In genomic region chr2:239315308-239315707, GRCh38 we compare ENCODE assay signal across 18 cellular contexts.
DNase-seq lines count a peak whose midpoint lies in the region; ATAC-seq and TF ChIP-seq lines count a peak whose summit lies in the region.
"Had no signal": no experiment of that assay in that cellular context is flagged by ENCODE, and none has a peak within 500 bp of the region (broad histone marks: within the 10 kb centered on the region; RNA-seq: fewer than 3 reads in every experiment).

No MANE protein-coding gene starts in this region.

- H3K27me3 Mint-ChIP-seq in T-helper 17 cell, result no peaks in the 10 kb centered on the region
- H3K27me3 Mint-ChIP-seq in naive thymus-derived CD8-positive, alpha-beta T cell, result no peaks in the 10 kb centered on the region

- H3K27ac ChIP-seq in right atrium auricular region, result no peak overlapping the region
- H3K27ac ChIP-seq in dorsolateral prefrontal cortex, result peak overlapping the region in 1 of 59 donors; percentile 92
- H3K27ac ChIP-seq: upper lobe of left lung had no signal

- POLR2A ChIA-PET in naive thymus-derived CD8-positive, alpha-beta T cell (lab: Charles Lee), result interaction anchor here (1.0 kb wide), 1 partner anchor 12 kb away, joined by 4 read pairs; no protein-coding TSS in a partner anchor

- H3K36me3 ChIP-seq in right atrium auricular region, result no peaks in the 10 kb centered on the region
- H3K36me3 ChIP-seq: MG63, upper lobe of left lung had no signal

- H3K4me3 Mint-ChIP-seq in T-helper 17 cell, result peak overlapping the region; percentile 39
- peak overlapping the region in 1 of 10 donors; percentile 52 for H3K4me3 Mint-ChIP-seq in naive thymus-derived CD8-positive, alpha-beta T cell
- H3K4me3 Mint-ChIP-seq: neural crest cell had no signal

- no peaks in the 10 kb centered on the region for H3K9me3 ChIP-seq in right atrium auricular region
- no peaks in the 10 kb centered on the region for H3K9me3 ChIP-seq in T-helper 17 cell (ENCODE audit: control insufficient read depth, low read length, poor library complexity, severe bottlenecking)
- H3K9me3 ChIP-seq: MG63, upper lobe of left lung had no signal

- H3K4me1 ChIP-seq in right atrium auricular region, result peaks cover 0 to 71% of the 10 kb centered on the region in 2 donors

- DNase-seq in left cardiac atrium (peak; percentile 2), right atrium auricular region (ENCODE audit: low spot score) (no peak), T-helper 17 cell (peak in 1 of 3 donors; percentile 3), HK-2 (ENCODE audit: unreplicated experiment) (no peak), dorsolateral prefrontal cortex (no peak)
- DNase-seq in naive thymus-derived CD8-positive, alpha-beta T cell, result no peak
- DNase-seq: activated T-cell treated with anti-CD3 and anti-CD28 coated beads, Interleukin-2, amount 50 U/mL, for 72 hours; amniotic stem cell; MG63; NCI-H1694; NCI-H446 treated with DMSO at 0.1 percent for 48 hours; right cardiac atrium; SHP77 treated with DMSO at 0.1 percent for 48 hours; stimulated activated CD4-positive, alpha-beta T cell treated with anti-CD3 and anti-CD28 coated beads, Interleukin-1b, Interleukin-23, amount 100 ng/mL, for 48 hours had no signal

- peak overlapping the region; percentile 8 for H3K27ac Mint-ChIP-seq in T-helper 17 cell
- peak overlapping the region in 6 of 10 donors; percentile 32 to 83 (median 54) for H3K27ac Mint-ChIP-seq in naive thymus-derived CD8-positive, alpha-beta T cell
- H3K27ac Mint-ChIP-seq: activated T-cell treated with anti-CD3 and anti-CD28 coated beads, Interleukin-2, amount 50 U/mL, for 72 hours had no signal

- peaks cover 24% of the 10 kb centered on the region for H3K4me1 Mint-ChIP-seq in T-helper 17 cell
- peaks cover 13 to 52% (median 32%) of the 10 kb centered on the region in 4 donors for H3K4me1 Mint-ChIP-seq in naive thymus-derived CD8-positive, alpha-beta T cell

- TF ChIP-seq CTCF in right atrium auricular region (IDR thresholded peaks at IDR 0.05) (no peak), dorsolateral prefrontal cortex (IDR thresholded peaks at IDR 0.05 in 54 of 56, conservative IDR thresholded peaks at IDR 0.05 in 2 of 56; ENCODE audit: low read depth in 1 of 56, partially characterized antibody in 56 of 56) (no peak)

- H3K4me3 ChIP-seq in right atrium auricular region (no peak overlapping the region), dorsolateral prefrontal cortex (no peak overlapping the region)
- H3K4me3 ChIP-seq: MG63, upper lobe of left lung had no signal

- peaks cover 3% of the 10 kb centered on the region for H3K36me3 Mint-ChIP-seq in T-helper 17 cell (ENCODE audit: low read depth)
- H3K36me3 Mint-ChIP-seq in naive thymus-derived CD8-positive, alpha-beta T cell, result peaks cover 0 to 1% (median 0%) of the 10 kb centered on the region in 3 donors

- ATAC-seq in left cardiac atrium (no peak), T-helper 17 cell (peak; percentile 56), GM19467 (IDR thresholded peaks at IDR 0.05; ENCODE audit: unreplicated experiment) (no peak), GM19463 (IDR thresholded peaks at IDR 0.05; ENCODE audit: unreplicated experiment) (no peak)
- ATAC-seq in naive thymus-derived CD8-positive, alpha-beta T cell, result no peak
- ATAC-seq: right cardiac atrium had no signal

- intact Hi-C loops in left cardiac atrium (cut with DNase I), result loop anchor here in 1 of 2 donors (10.0 kb wide), 1 partner anchor 79 kb away; no protein-coding TSS in a partner anchor
- intact Hi-C loops in dorsolateral prefrontal cortex (cut with DNase I), result loop anchor here in 1 of 2 donors (5.0 kb wide), 1 partner anchor 88 kb away; no protein-coding TSS in a partner anchor

- H3K9me3 Mint-ChIP-seq in naive thymus-derived CD8-positive, alpha-beta T cell, result peaks cover 0 to 3% (median 0%) of the 10 kb centered on the region in 9 donors
- H3K9me3 Mint-ChIP-seq: activated T-cell treated with anti-CD3 and anti-CD28 coated beads, Interleukin-2, amount 50 U/mL, for 72 hours had no signal

- no peaks in the 10 kb centered on the region for H3K27me3 ChIP-seq in right atrium auricular region
- H3K27me3 ChIP-seq in dorsolateral prefrontal cortex, result no peaks in the 10 kb centered on the region
- H3K27me3 ChIP-seq: MG63, upper lobe of left lung had no signal
